9 cellular contexts compared by ENCODE assay signal in the genomic region with DNA sequence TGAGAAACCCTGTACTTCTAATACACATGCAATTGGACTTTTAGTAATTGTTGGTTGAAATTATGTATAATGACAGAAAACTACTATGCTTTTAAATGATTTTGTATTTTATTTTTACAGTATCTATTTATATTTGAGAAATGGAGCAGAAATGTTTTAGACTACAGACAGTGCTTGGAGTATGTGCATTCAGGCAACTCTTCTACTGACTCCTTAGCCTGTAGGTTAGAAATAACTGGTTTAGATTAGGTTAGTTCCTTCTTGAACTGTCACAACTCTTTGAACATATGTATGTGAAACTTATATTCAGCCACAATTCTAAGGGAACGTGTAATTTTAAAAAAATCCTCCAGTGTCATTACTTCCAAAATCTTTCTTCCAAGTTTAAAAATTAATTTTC. TPM values are rescaled to one million over a fixed set of nuclear protein-coding genes. Genes with fewer than 3 reads are reported as not detected.
DNase-seq lines count a peak whose midpoint lies in the region; ATAC-seq and TF ChIP-seq lines count a peak whose summit lies in the region.
"Had no signal": no experiment of that assay in that cellular context is flagged by ENCODE, and none has a peak within 500 bp of the region (broad histone marks: within the 10 kb centered on the region; RNA-seq: fewer than 3 reads in every experiment).

No MANE protein-coding gene starts in this region.

- ATAC-seq in RWPE2 (ENCODE audit: low read depth): no peak
- no peak for ATAC-seq in GM21367 (IDR thresholded peaks at IDR 0.05; ENCODE audit: unreplicated experiment)
- ATAC-seq in HG02970 (IDR thresholded peaks at IDR 0.05; ENCODE audit: low FRiP score, unreplicated experiment): no peak

- H3K18ac ChIP-seq in trophoblast cell (ENCODE audit: low read length): no peak overlapping the region

- H3K4me1 ChIP-seq in RWPE2 (ENCODE audit: insufficient read depth, poor library complexity, severe bottlenecking) (peaks cover 7% of the 10 kb centered on the region), esophagus squamous epithelium (peaks cover 9 to 75% (median 17%) of the 10 kb centered on the region in 3 donors), smooth muscle cell (ENCODE audit: low read depth) (peaks cover 35% of the 10 kb centered on the region), trophoblast cell (ENCODE audit: control insufficient read depth in 1 of 2, insufficient read depth in 2 of 2, low read length in 2 of 2) (peaks cover 0 to 3% of the 10 kb centered on the region in 2 experiments)

- H3K4me3 ChIP-seq in HFF-Myc (replicated peaks; ENCODE audit: low read depth, low read length) (peak overlapping the region; percentile 67), RWPE2 (ENCODE audit: severe bottlenecking) (peak overlapping the region; percentile 71), esophagus squamous epithelium (peak overlapping the region in 3 of 4 donors; percentile 94 to 98 (median 96)), smooth muscle cell (peak overlapping the region; percentile 68), trophoblast cell (ENCODE audit: low read depth, low read length) (no peak overlapping the region)

- H3K36me3 ChIP-seq in RWPE2 (ENCODE audit: low read depth): peaks cover 8% of the 10 kb centered on the region
- no peaks in the 10 kb centered on the region for H3K36me3 ChIP-seq in esophagus squamous epithelium
- H3K36me3 ChIP-seq in smooth muscle cell (ENCODE audit: low read depth): peaks cover 3% of the 10 kb centered on the region
- H3K36me3 ChIP-seq in trophoblast cell (ENCODE audit: control insufficient read depth in 1 of 2, insufficient read depth in 2 of 2, low read length in 2 of 2): no peaks in the 10 kb centered on the region

- H3K4ac ChIP-seq in trophoblast cell (ENCODE audit: low read depth, low read length): no peak overlapping the region

- no peak for TF ChIP-seq POLR2A in esophagus squamous epithelium (IDR thresholded peaks at IDR 0.05)

- no peak overlapping the region for H4K8ac ChIP-seq in trophoblast cell (ENCODE audit: low read depth, low read length)

- H2BK12ac ChIP-seq in trophoblast cell (ENCODE audit: low read length): no peak overlapping the region

- H2BK5ac ChIP-seq in trophoblast cell (ENCODE audit: low read depth, low read length, poor library complexity): no peak overlapping the region

- no peak overlapping the region for H3K14ac ChIP-seq in trophoblast cell (ENCODE audit: low read length)

- no peak overlapping the region for H3K23ac ChIP-seq in trophoblast cell (ENCODE audit: low read length)

- H3F3A ChIP-seq in smooth muscle cell (ENCODE audit: low read depth): no peaks in the 10 kb centered on the region

- H3K27me3 ChIP-seq in RWPE2 (ENCODE audit: insufficient read depth, poor library complexity, severe bottlenecking) (no peaks in the 10 kb centered on the region), esophagus squamous epithelium (no peaks in the 10 kb centered on the region), smooth muscle cell (ENCODE audit: low read depth) (no peaks in the 10 kb centered on the region), trophoblast cell (ENCODE audit: insufficient read depth, low read length) (no peaks in the 10 kb centered on the region)

- H3K4me2 ChIP-seq in smooth muscle cell: peak overlapping the region; percentile 91
- no peak overlapping the region for H3K4me2 ChIP-seq in trophoblast cell (ENCODE audit: low read length)

- H2AFZ ChIP-seq in smooth muscle cell (ENCODE audit: low read depth) (no peak overlapping the region), trophoblast cell (ENCODE audit: insufficient read depth, low read length, poor library complexity) (no peak overlapping the region)

- H3K9ac ChIP-seq in smooth muscle cell (ENCODE audit: low read depth): peak overlapping the region; percentile 32
- no peak overlapping the region for H3K9ac ChIP-seq in trophoblast cell (ENCODE audit: low read length)

- no peak overlapping the region for H4K12ac ChIP-seq in trophoblast cell (ENCODE audit: low read depth, low read length)

- H4K91ac ChIP-seq in trophoblast cell (ENCODE audit: low read depth, low read length): no peak overlapping the region

- H3K27ac ChIP-seq in RWPE2 (ENCODE audit: poor library complexity, severe bottlenecking) (no peak overlapping the region), esophagus squamous epithelium (peak overlapping the region in 2 of 4 donors; percentile 95 to 99), smooth muscle cell (ENCODE audit: low read depth) (peak overlapping the region; percentile 97), trophoblast cell (ENCODE audit: low read depth, low read length) (no peak overlapping the region)
- H3K27ac ChIP-seq: RWPE1 had no signal

- DNase-seq in HFF-Myc (ENCODE audit: extremely low read depth, low read depth) (no peak), RWPE2 (ENCODE audit: low spot score) (no peak), esophagus squamous epithelium (lab: John Stamatoyannopoulos, UW) (no peak), smooth muscle cell (lab: John Stamatoyannopoulos, UW; ENCODE audit: unreplicated experiment) (no peak), trophoblast cell (no peak)
- DNase-seq: H7 had no signal

- H2BK120ac ChIP-seq in trophoblast cell (ENCODE audit: insufficient read depth, low read length, poor library complexity): no peak overlapping the region

- no peak for TF ChIP-seq CTCF in HFF-Myc (IDR thresholded peaks at IDR 0.05; ENCODE audit: low read depth, low read length, missing control alignments)
- TF ChIP-seq CTCF in RWPE2 (IDR thresholded peaks at IDR 0.05; ENCODE audit: poor library complexity, severe bottlenecking): no peak
- no peak for TF ChIP-seq CTCF in esophagus squamous epithelium (IDR thresholded peaks at IDR 0.05)
- TF ChIP-seq CTCF in smooth muscle cell (IDR thresholded peaks at IDR 0.05; ENCODE audit: borderline replicate concordance, insufficient read depth, poor library complexity, severe bottlenecking): no peak

- H3K79me2 ChIP-seq in smooth muscle cell (ENCODE audit: low read depth) (peaks cover 85% of the 10 kb centered on the region), trophoblast cell (ENCODE audit: control insufficient read depth, insufficient read depth, low read length, poor library complexity) (peaks cover 6% of the 10 kb centered on the region)

- H3K9me3 ChIP-seq in RWPE2 (ENCODE audit: severe bottlenecking) (no peaks in the 10 kb centered on the region), esophagus squamous epithelium (no peaks in the 10 kb centered on the region), smooth muscle cell (replicated peaks; ENCODE audit: low read depth) (peaks cover 4% of the 10 kb centered on the region), trophoblast cell (ENCODE audit: insufficient read depth, low read depth, low read length) (no peaks in the 10 kb centered on the region)

- WGBS in esophagus squamous epithelium, 2 donors: 16 to 21% methylated on average over 1 of the region's 1 CpG
- 83% methylated on average over 1 of the region's 1 CpG for WGBS in smooth muscle cell (ENCODE audit: low lambda C conversion rate)
- no CpG with 5 or more reads among the region's 1 CpG for WGBS in trophoblast cell (ENCODE audit: extremely low coverage, insufficient coverage, insufficient read length)

- H2AK5ac ChIP-seq in trophoblast cell (ENCODE audit: low read length): no peak overlapping the region

- intact Hi-C loops in esophagus squamous epithelium (cut with DNase I): no loop called here

- peaks cover 5% of the 10 kb centered on the region for H3K79me1 ChIP-seq in trophoblast cell (ENCODE audit: low read length)

- H4K20me1 ChIP-seq in smooth muscle cell (ENCODE audit: low read depth): peaks cover 57% of the 10 kb centered on the region

RNA-seq across cellular contexts. Expression of a gene that starts 1.7 kb away (rescaled TPM):
- total RNA-seq in esophagus squamous epithelium (10 to 100 TPM; 26.6 to 65.4 (median 41.3) TPM), smooth muscle cell (53.5 and 77.2 TPM in 2 replicates)
- polyA plus RNA-seq in smooth muscle cell: 28.0 and 28.4 TPM in 2 replicates
- polyA plus RNA-seq in trophoblast cell (2013): 49.4 and 49.6 TPM in 2 replicates

RNA-seq across cellular contexts. Expression of a gene that starts 2.2 kb away (rescaled TPM):
- total RNA-seq in esophagus squamous epithelium (10 to 100 TPM; 16.1 to 49.7 (median 28.6) TPM), smooth muscle cell (34.7 and 47.5 TPM in 2 replicates)
- 12.8 and 22.0 TPM in 2 replicates for polyA plus RNA-seq in smooth muscle cell
- 18.6 and 19.1 TPM in 2 replicates for polyA plus RNA-seq in trophoblast cell (2013)
